26 cellular contexts compared by ENCODE assay signal in genomic region chrX:68749426-68749825, GRCh38.
"Had no signal": no experiment of that assay in that cellular context is flagged by ENCODE, and none has a peak within 500 bp of the region (broad histone marks: within the 10 kb centered on the region; RNA-seq: fewer than 3 reads in every experiment).

No MANE protein-coding gene starts in this region.

- H3K36me3 Mint-ChIP-seq: activated CD8-positive, alpha-beta memory T cell treated with anti-CD3 and anti-CD28 coated beads, Interleukin-2, amount 10 ng/mL, durations not matched to agents 7 days and 5 days; activated naive CD8-positive, alpha-beta T cell treated with anti-CD3 and anti-CD28 coated beads, Interleukin-2, amount 10 ng/mL, durations not matched to agents 7 days and 5 days had no signal

- H3K4me3 Mint-ChIP-seq: activated CD4-positive, alpha-beta T cell treated with anti-CD3 and anti-CD28 coated beads, Interleukin-2, amount 10 ng/mL, durations not matched to agents 7 days and 5 days; activated CD8-positive, alpha-beta memory T cell treated with anti-CD3 and anti-CD28 coated beads, Interleukin-2, amount 10 ng/mL, durations not matched to agents 7 days and 5 days; activated naive CD8-positive, alpha-beta T cell treated with anti-CD3 and anti-CD28 coated beads, Interleukin-2, amount 10 ng/mL, durations not matched to agents 7 days and 5 days had no signal

- H3K4me1 Mint-ChIP-seq: activated CD4-positive, alpha-beta T cell treated with anti-CD3 and anti-CD28 coated beads, Interleukin-2, amount 10 ng/mL, durations not matched to agents 7 days and 5 days; activated naive CD8-positive, alpha-beta T cell treated with anti-CD3 and anti-CD28 coated beads, Interleukin-2, amount 10 ng/mL, durations not matched to agents 7 days and 5 days had no signal

- DNase-seq: activated CD4-positive, alpha-beta T cell treated with anti-CD3 and anti-CD28 coated beads, Interleukin-2, amount 10 ng/mL, durations not matched to agents 7 days and 5 days; activated CD4-positive, CD25-positive, alpha-beta regulatory T cell; activated CD8-positive, alpha-beta memory T cell treated with anti-CD3 and anti-CD28 coated beads, Interleukin-2, amount 10 ng/mL, durations not matched to agents 7 days and 5 days; activated effector memory CD4-positive, alpha-beta T cell treated with anti-CD3 and anti-CD28 coated beads, Interleukin-2, amount 50 U/mL, for 16 hours; activated naive CD4-positive, alpha-beta T cell treated with Interleukin-2 at 50 U/mL for 16 hours; activated naive CD8-positive, alpha-beta T cell treated with anti-CD3 and anti-CD28 coated beads, Interleukin-2, amount 10 ng/mL, durations not matched to agents 7 days and 5 days; aorta; body of pancreas; central memory CD4-positive, alpha-beta T cell; cortex of kidney; Karpas-422; MM.1S; NCI-H1105 treated with DMSO at 0.1 percent for 48 hours; NCI-H1436 treated with DMSO at 0.1 percent for 48 hours; NCI-H187; NCI-H2081; NCI-H510A treated with DMSO at 0.1 percent for 48 hours; NCI-H69; NK-92 treated with Interleukin-12 subunit alpha and Interleukin-12 subunit beta, amount 100 ng/mL, for 24 hours; Peyer's patch; Right ventricle myocardium superior; SJCRH30; SK-N-SH had no signal

- ATAC-seq: activated CD8-positive, alpha-beta memory T cell treated with anti-CD3 and anti-CD28 coated beads, Interleukin-2, amount 10 ng/mL, durations not matched to agents 7 days and 5 days; body of pancreas; K562 had no signal

- H3K9me3 ChIP-seq: body of pancreas, Peyer's patch, SJCRH30, SK-N-SH had no signal

- H3K36me3 ChIP-seq: Peyer's patch, SJCRH30 had no signal

- H3K4me3 ChIP-seq: body of pancreas, K562, Peyer's patch, SJCRH30 had no signal

- H3K9me3 Mint-ChIP-seq: activated CD4-positive, alpha-beta T cell treated with anti-CD3 and anti-CD28 coated beads, Interleukin-2, amount 10 ng/mL, durations not matched to agents 7 days and 5 days; activated naive CD8-positive, alpha-beta T cell treated with anti-CD3 and anti-CD28 coated beads, Interleukin-2, amount 10 ng/mL, durations not matched to agents 7 days and 5 days had no signal

- H3K27ac Mint-ChIP-seq: activated CD4-positive, alpha-beta T cell treated with anti-CD3 and anti-CD28 coated beads, Interleukin-2, amount 10 ng/mL, durations not matched to agents 7 days and 5 days; activated CD8-positive, alpha-beta memory T cell treated with anti-CD3 and anti-CD28 coated beads, Interleukin-2, amount 10 ng/mL, durations not matched to agents 7 days and 5 days; activated naive CD8-positive, alpha-beta T cell treated with anti-CD3 and anti-CD28 coated beads, Interleukin-2, amount 10 ng/mL, durations not matched to agents 7 days and 5 days had no signal

- H3K4me2 ChIP-seq: SK-N-SH had no signal

- H3K27me3 Mint-ChIP-seq: activated CD4-positive, alpha-beta T cell treated with anti-CD3 and anti-CD28 coated beads, Interleukin-2, amount 10 ng/mL, durations not matched to agents 7 days and 5 days; activated CD8-positive, alpha-beta memory T cell treated with anti-CD3 and anti-CD28 coated beads, Interleukin-2, amount 10 ng/mL, durations not matched to agents 7 days and 5 days; activated naive CD8-positive, alpha-beta T cell treated with anti-CD3 and anti-CD28 coated beads, Interleukin-2, amount 10 ng/mL, durations not matched to agents 7 days and 5 days had no signal

- H3K9ac ChIP-seq: SK-N-SH had no signal

- H3K27ac ChIP-seq: body of pancreas, Peyer's patch, RWPE1, SJCRH30, VCaP had no signal

- H3K27me3 ChIP-seq: body of pancreas, Peyer's patch, SJCRH30 had no signal

- H3K4me1 ChIP-seq: body of pancreas, Peyer's patch, SJCRH30 had no signal
